ENCODE assay signal across 17 cellular contexts in genomic region chr4:185263419-185263818, GRCh38. TPM values are rescaled to one million over a fixed set of nuclear protein-coding genes. Genes with fewer than 3 reads are reported as not detected.
DNase-seq lines count a peak whose midpoint lies in the region; ATAC-seq, FAIRE-seq and TF ChIP-seq lines count a peak whose summit lies in the region.
"Had no signal": no experiment of that assay in that cellular context is flagged by ENCODE, and none has a peak within 500 bp of the region (broad histone marks: within the 10 kb centered on the region; RNA-seq: fewer than 3 reads in every experiment).

No MANE protein-coding gene starts in this region.

- no peak overlapping the region for H3K4me3 ChIP-seq in ovary
- H3K4me3 ChIP-seq: BLaER1 treated with 17β-estradiol and CSF1 and Interleukin-3, amounts not matched to agents 10 nM and 100 nM; HAP-1 had no signal

- H3K27ac Mint-ChIP-seq in T-helper 17 cell (peak overlapping the region; percentile 54), progenitor cell of endocrine pancreas (no peak overlapping the region)
- H3K27ac Mint-ChIP-seq: activated CD8-positive, alpha-beta memory T cell treated with anti-CD3 and anti-CD28 coated beads, Interleukin-2, amount 10 ng/mL, durations not matched to agents 7 days and 5 days; activated naive CD8-positive, alpha-beta T cell treated with anti-CD3 and anti-CD28 coated beads for 36 hours had no signal

- TF ChIP-seq CTCF in progenitor cell of endocrine pancreas (IDR thresholded peaks at IDR 0.05; ENCODE audit: unreplicated experiment): no peak
- TF ChIP-seq CTCF in ovary (IDR thresholded peaks at IDR 0.05): no peak

- no peak overlapping the region for H3K4me3 Mint-ChIP-seq in T-helper 17 cell
- H3K4me3 Mint-ChIP-seq in progenitor cell of endocrine pancreas (ENCODE audit: low read depth): no peak overlapping the region
- H3K4me3 Mint-ChIP-seq: activated CD8-positive, alpha-beta memory T cell treated with anti-CD3 and anti-CD28 coated beads, Interleukin-2, amount 10 ng/mL, durations not matched to agents 7 days and 5 days; activated naive CD8-positive, alpha-beta T cell treated with anti-CD3 and anti-CD28 coated beads for 36 hours had no signal

- H3K9me3 ChIP-seq in T-helper 17 cell (ENCODE audit: control insufficient read depth, low read length, poor library complexity, severe bottlenecking): no peaks in the 10 kb centered on the region
- H3K9me3 ChIP-seq in ovary: no peaks in the 10 kb centered on the region
- H3K9me3 ChIP-seq: BLaER1 treated with 17β-estradiol and CSF1 and Interleukin-3, amounts not matched to agents 10 nM and 100 nM; HAP-1 had no signal

- ATAC-seq in GM18867 (IDR thresholded peaks at IDR 0.05; ENCODE audit: unreplicated experiment) (peak; percentile 85), GM21619 (IDR thresholded peaks at IDR 0.05; ENCODE audit: unreplicated experiment) (peak; percentile 71), HG03108 (IDR thresholded peaks at IDR 0.05; ENCODE audit: unreplicated experiment) (peak; percentile 64), T-helper 17 cell (no peak)
- ATAC-seq: activated CD8-positive, alpha-beta memory T cell treated with anti-CD3 and anti-CD28 coated beads, Interleukin-2, amount 10 ng/mL, durations not matched to agents 7 days and 5 days; PC-3 had no signal

- peaks cover 2% of the 10 kb centered on the region for H3K36me3 Mint-ChIP-seq in T-helper 17 cell (ENCODE audit: low read depth)
- H3K36me3 Mint-ChIP-seq in progenitor cell of endocrine pancreas (ENCODE audit: insufficient read depth): no peaks in the 10 kb centered on the region

- H3K27me3 ChIP-seq in ovary: no peaks in the 10 kb centered on the region
- H3K27me3 ChIP-seq: BLaER1 treated with 17β-estradiol and CSF1 and Interleukin-3, amounts not matched to agents 10 nM and 100 nM had no signal

- FAIRE-seq in RCC 7860 (lab: Jason Lieb, UNC): no peak

- no peak overlapping the region for H3K27ac ChIP-seq in ovary
- H3K27ac ChIP-seq: BLaER1 treated with 17β-estradiol and CSF1 and Interleukin-3, amounts not matched to agents 10 nM and 100 nM had no signal

- H3K4me1 Mint-ChIP-seq in T-helper 17 cell (peaks cover 19% of the 10 kb centered on the region), progenitor cell of endocrine pancreas (ENCODE audit: low read depth) (peaks cover 9% of the 10 kb centered on the region)

- H3K4me1 ChIP-seq in ovary (ENCODE audit: insufficient read depth): peaks cover 2% of the 10 kb centered on the region

- no peaks in the 10 kb centered on the region for H3K9me3 Mint-ChIP-seq in progenitor cell of endocrine pancreas (ENCODE audit: low read depth)
- H3K9me3 Mint-ChIP-seq: activated naive CD8-positive, alpha-beta T cell treated with anti-CD3 and anti-CD28 coated beads for 36 hours had no signal

- no peaks in the 10 kb centered on the region for H3K36me3 ChIP-seq in ovary
- H3K36me3 ChIP-seq: HAP-1 had no signal

- no peak for DNase-seq in T-helper 17 cell
- no peak for DNase-seq in RCC 7860 (ENCODE audit: low spot score)
- no peak for DNase-seq in progenitor cell of endocrine pancreas (ENCODE audit: low spot score, unreplicated experiment)
- no peak for DNase-seq in NCI-H526 treated with DMSO at 0.1 percent for 48 hours (lab: John Stamatoyannopoulos, UW)
- no peak for DNase-seq in ovary
- DNase-seq: activated CD8-positive, alpha-beta memory T cell treated with anti-CD3 and anti-CD28 coated beads, Interleukin-2, amount 10 ng/mL, durations not matched to agents 7 days and 5 days; activated naive CD8-positive, alpha-beta T cell treated with anti-CD3 and anti-CD28 coated beads for 36 hours; NCI-H2029 treated with DMSO at 0.1 percent for 48 hours; PC-3; posterior cingulate gyrus; stimulated activated naive CD4-positive, alpha-beta T cell; T-helper 9 cell had no signal

- intact Hi-C loops in ovary (cut with DNase I): no loop called here

- no peak for TF ChIP-seq POLR2A in ovary (IDR thresholded peaks at IDR 0.05)

- WGBS in ovary, 3 donors: 91 to 95% (median 92%) methylated on average over 2 of the region's 2 CpGs

- H3K27me3 Mint-ChIP-seq in T-helper 17 cell (no peaks in the 10 kb centered on the region), progenitor cell of endocrine pancreas (peaks cover 10% of the 10 kb centered on the region)
- H3K27me3 Mint-ChIP-seq: activated CD8-positive, alpha-beta memory T cell treated with anti-CD3 and anti-CD28 coated beads, Interleukin-2, amount 10 ng/mL, durations not matched to agents 7 days and 5 days; activated naive CD8-positive, alpha-beta T cell treated with anti-CD3 and anti-CD28 coated beads for 36 hours had no signal

- no peak for TF ChIP-seq EP300 in ovary (IDR thresholded peaks at IDR 0.05)

RNA-seq across cellular contexts. Expression of gene SNX25, which starts 54.0 kb away (rescaled TPM):
- total RNA-seq in T-helper 17 cell (10 to 100 TPM; 13.2 to 20.4 TPM), progenitor cell of endocrine pancreas (13.3 and 13.9 TPM in 2 replicates), ovary (10 to 100 TPM; 14.1 to 28.4 (median 19.8) TPM)
- polyA plus RNA-seq in ovary: 10 to 100 TPM in 1 of 2 donors, 1 to 10 TPM in 1; 7.9 to 11.6 TPM

RNA-seq across cellular contexts. Expression of gene CFAP97, which starts 59.6 kb away (rescaled TPM):
- 10 to 100 TPM; 41.9 to 50.0 TPM for total RNA-seq in T-helper 17 cell
- 27.5 and 28.6 TPM in 2 replicates for total RNA-seq in progenitor cell of endocrine pancreas
- total RNA-seq in ovary: 10 to 100 TPM; 28.8 to 57.6 (median 46.7) TPM
- 10 to 100 TPM; 14.1 to 29.5 TPM for polyA plus RNA-seq in ovary
